In genomic region chr1:157363660-157364140, GRCh38 we compare ENCODE assay signal across 8 cellular contexts.
DNase-seq lines count a peak whose midpoint lies in the region; ATAC-seq, FAIRE-seq and TF ChIP-seq lines count a peak whose summit lies in the region.

No MANE protein-coding gene starts in this region.

- no peak overlapping the region for H3K4me3 ChIP-seq in esophagus muscularis mucosa

- no peak overlapping the region for H3K27ac ChIP-seq in esophagus muscularis mucosa (replicated peaks in 1 of 4)

- no peak for TF ChIP-seq POLR2A in esophagus muscularis mucosa (IDR thresholded peaks at IDR 0.05; ENCODE audit: low read depth)

- WGBS in esophagus muscularis mucosa = 86% methylated on average over 7 of the region's 7 CpGs

- TF ChIP-seq CTCF in GM13976 (IDR thresholded peaks at IDR 0.05; ENCODE audit: borderline replicate concordance, control extremely low read depth, extremely low read depth, insufficient read depth, missing control alignments) = peak; percentile 66
- TF ChIP-seq CTCF in esophagus muscularis mucosa (IDR thresholded peaks at IDR 0.05) = peak in 2 of 3 experiments; percentile 6 to 38

- in situ Hi-C loops in GM13976 (cut with MboI; ENCODE audit: low sequenced_read_pairs, unreplicated experiment) = loop anchor here (10.0 kb wide), 1 partner anchor 159 kb away; no protein-coding TSS in a partner anchor

- no peaks in the 10 kb centered on the region for H3K36me3 ChIP-seq in esophagus muscularis mucosa

- no peak for TF ChIP-seq EP300 in esophagus muscularis mucosa (IDR thresholded peaks at IDR 0.05)

- H3K4me1 ChIP-seq in esophagus muscularis mucosa = no peaks in the 10 kb centered on the region

- peaks cover 0 to 5% (median 0%) of the 10 kb centered on the region in 4 donors for H3K27me3 ChIP-seq in esophagus muscularis mucosa

- peak; percentile 83 for ATAC-seq in HG03175 (IDR thresholded peaks at IDR 0.05; ENCODE audit: unreplicated experiment)
- no peak for ATAC-seq in HG02973 (IDR thresholded peaks at IDR 0.05; ENCODE audit: unreplicated experiment)

- no peak for FAIRE-seq in RCC 7860 (lab: Jason Lieb, UNC)

- intact Hi-C loops in esophagus muscularis mucosa (cut with DNase I) = no loop called here

- DNase-seq in AG20443 (ENCODE audit: low spot score) (peak; percentile 77), GM13976 (ENCODE audit: low spot score) (peak; percentile 54), RCC 7860 (ENCODE audit: low spot score) (peak; percentile 29), esophagus muscularis mucosa (ENCODE audit: extremely low spot score) (peak; percentile 83), pulmonary artery endothelial cell (ENCODE audit: low read depth, low spot score) (peak; percentile 15), GF-D8 (lab: John Stamatoyannopoulos, UW) (no peak)

- no peaks in the 10 kb centered on the region for H3K9me3 ChIP-seq in esophagus muscularis mucosa
